In genomic region chr12:57430931-57431566, GRCh38 we compare ENCODE assay signal across 1 cellular context.
TF ChIP-seq lines count a peak whose summit lies in the region.

Gene R3HDM2 (minus strand): TSS chr12:57431043. CDS start chr12:57310428, 120,615 bp downstream.

TF ChIP-seq in HEK293, 187 proteins besides CTCF, POLR2A, EP300 and RAD21 (continued from another document and continues in another):
- TF ChIP-seq ZNF518A (tag by site-specific recombination; conservative IDR thresholded peaks at IDR 0.05; ENCODE audit: low read depth) (0 out of 2 replicates have a peak, but pooled peaks have one; percentile 28), ZNF549 (tag by site-specific recombination; IDR thresholded peaks at IDR 0.05) (no peak), ZSCAN5A (tag by site-specific recombination; IDR thresholded peaks at IDR 0.05) (peak; percentile 65; the same call in 1 of the 2 replicates), ZNF777 (tag by site-specific recombination; IDR thresholded peaks at IDR 0.05; ENCODE audit: borderline replicate concordance) (no peak), ZNF362 (tag by site-specific recombination; IDR thresholded peaks at IDR 0.05) (no peak), ZSCAN18 (tag by site-specific recombination; IDR thresholded peaks at IDR 0.05) (no peak), ZNF514 (tag by site-specific recombination; IDR thresholded peaks at IDR 0.05) (no peak), REPIN1 (tag by site-specific recombination; IDR thresholded peaks at IDR 0.05; ENCODE audit: low read depth) (no peak), ZNF585B (tag by site-specific recombination; IDR thresholded peaks at IDR 0.05) (no peak), ZNF501 (tag by site-specific recombination; IDR thresholded peaks at IDR 0.05) (peak; percentile 64), ZNF19 (tag by site-specific recombination; IDR thresholded peaks at IDR 0.05; ENCODE audit: low read depth) (no peak), ZNF473 (tag by site-specific recombination; IDR thresholded peaks at IDR 0.05) (no peak), KLF9 (tag by site-specific recombination; IDR thresholded peaks at IDR 0.05; ENCODE audit: low read depth) (no peak), ZSCAN23 (tag by site-specific recombination; IDR thresholded peaks at IDR 0.05) (no peak), KLF1 (tag by site-specific recombination; IDR thresholded peaks at IDR 0.05) (no peak; the same call in 1 of the 2 replicates), ZFP41 (tag by site-specific recombination; IDR thresholded peaks at IDR 0.05; ENCODE audit: borderline replicate concordance) (no peak), ZNF341 (tag by site-specific recombination; IDR thresholded peaks at IDR 0.05; ENCODE audit: low read depth) (peak; percentile 76), ZNF830 (tag by site-specific recombination; IDR thresholded peaks at IDR 0.05; ENCODE audit: low read depth) (no peak), PRDM10 (tag by site-specific recombination; IDR thresholded peaks at IDR 0.05) (peak; percentile 68), ZBTB26 (tag by site-specific recombination; optimal IDR thresholded peaks at IDR 0.05) (peak; percentile 98), ZNF416 (tag by site-specific recombination; IDR thresholded peaks at IDR 0.05) (no peak), ZNF391 (tag by site-specific recombination; IDR thresholded peaks at IDR 0.05; ENCODE audit: borderline replicate concordance, low read depth) (no peak), REST (tag by site-specific recombination; IDR thresholded peaks at IDR 0.05) (no peak), ZNF449 (tag by site-specific recombination; IDR thresholded peaks at IDR 0.05) (no peak; the same call in 1 of the 2 replicates), ZNF701 (tag by site-specific recombination; IDR thresholded peaks at IDR 0.05) (0 out of 2 replicates have a peak, but pooled peaks have one; percentile 39), EGR2 (tag by site-specific recombination; IDR thresholded peaks at IDR 0.05; ENCODE audit: low read depth) (no peak), ZNF843 (tag by site-specific recombination; IDR thresholded peaks at IDR 0.05) (0 out of 2 replicates have a peak, but pooled peaks have one; percentile 29), ZBTB49 (tag by site-specific recombination; IDR thresholded peaks at IDR 0.05; ENCODE audit: low read depth) (no peak), ZNF132 (tag by site-specific recombination; IDR thresholded peaks at IDR 0.05; ENCODE audit: borderline replicate concordance) (no peak), ZNF175 (tag by site-specific recombination; IDR thresholded peaks at IDR 0.05) (no peak), RBAK (tag by site-specific recombination; IDR thresholded peaks at IDR 0.05) (no peak), GLIS1 (tag by site-specific recombination; IDR thresholded peaks at IDR 0.05) (peak; percentile 86), ZNF776 (tag by site-specific recombination; IDR thresholded peaks at IDR 0.05; ENCODE audit: borderline replicate concordance) (no peak), ZNF558 (tag by site-specific recombination; IDR thresholded peaks at IDR 0.05) (no peak)
